In genomic region chr10:3760083-3760482, GRCh38 we compare ENCODE assay signal across 22 cellular contexts. TPM values are rescaled to one million over a fixed set of nuclear protein-coding genes. Genes with fewer than 3 reads are reported as not detected.
DNase-seq lines count a peak whose midpoint lies in the region; ATAC-seq and TF ChIP-seq lines count a peak whose summit lies in the region.
"Had no signal": no experiment of that assay in that cellular context is flagged by ENCODE, and none has a peak within 500 bp of the region (broad histone marks: within the 10 kb centered on the region; RNA-seq: fewer than 3 reads in every experiment).

No MANE protein-coding gene starts in this region.

- peaks cover 3% of the 10 kb centered on the region for H3K36me3 Mint-ChIP-seq in activated CD8-positive, alpha-beta T cell treated with anti-CD3 and anti-CD28 coated beads for 36 hours (ENCODE audit: low read depth)
- H3K36me3 Mint-ChIP-seq in activated CD8-positive, alpha-beta T cell treated with anti-CD3 and anti-CD28 coated beads, Interleukin-2, amount 10 ng/mL, durations not matched to agents 7 days and 5 days (ENCODE audit: low read depth) = peaks cover 5% of the 10 kb centered on the region
- H3K36me3 Mint-ChIP-seq in CD4-positive, CD25-positive, alpha-beta regulatory T cell = no peaks in the 10 kb centered on the region
- peaks cover 14% of the 10 kb centered on the region for H3K36me3 Mint-ChIP-seq in activated T-helper 17 cell treated with anti-CD3 and anti-CD28 coated beads, Interleukin-2, amount 50 U/mL, for 72 hours (ENCODE audit: low read depth)
- H3K36me3 Mint-ChIP-seq in naive B cell = peaks cover 4 to 17% of the 10 kb centered on the region in 2 donors
- H3K36me3 Mint-ChIP-seq: mesothelial cell of epicardium, WTC11 had no signal

- H3K4me3 ChIP-seq in CD4-positive, CD25-positive, alpha-beta regulatory T cell (ENCODE audit: low read depth, low read length) = no peak overlapping the region
- H3K4me3 ChIP-seq: HAP-1, left ventricle myocardium inferior, MG63, SJCRH30, transverse colon had no signal

- no peak for TF ChIP-seq CTCF in activated CD8-positive, alpha-beta T cell treated with anti-CD3 and anti-CD28 coated beads for 36 hours (IDR thresholded peaks at IDR 0.05)

- no peak for ATAC-seq in activated CD8-positive, alpha-beta T cell treated with anti-CD3 and anti-CD28 coated beads for 36 hours
- no peak for ATAC-seq in activated CD8-positive, alpha-beta T cell treated with anti-CD3 and anti-CD28 coated beads, Interleukin-2, amount 10 ng/mL, durations not matched to agents 7 days and 5 days
- ATAC-seq in CD4-positive, CD25-positive, alpha-beta regulatory T cell (ENCODE audit: low read depth in 2 of 2) = no peak
- ATAC-seq in activated T-helper 17 cell treated with anti-CD3 and anti-CD28 coated beads, Interleukin-2, amount 50 U/mL, for 72 hours (replicated peaks) = no peak
- ATAC-seq in naive B cell (ENCODE audit: low read depth in 2 of 2) = no peak
- ATAC-seq in HG02763 (IDR thresholded peaks at IDR 0.05; ENCODE audit: unreplicated experiment) = no peak
- ATAC-seq: activated naive CD8-positive, alpha-beta T cell treated with anti-CD3 and anti-CD28 coated beads, Interleukin-2, amount 50 U/mL, for 24 hours; naive thymus-derived CD4-positive, alpha-beta T cell; WTC11 had no signal

- peaks cover 2% of the 10 kb centered on the region for H3K27me3 Mint-ChIP-seq in activated CD8-positive, alpha-beta T cell treated with anti-CD3 and anti-CD28 coated beads for 36 hours
- no peaks in the 10 kb centered on the region for H3K27me3 Mint-ChIP-seq in activated CD8-positive, alpha-beta T cell treated with anti-CD3 and anti-CD28 coated beads, Interleukin-2, amount 10 ng/mL, durations not matched to agents 7 days and 5 days (ENCODE audit: low read depth)
- H3K27me3 Mint-ChIP-seq in CD4-positive, CD25-positive, alpha-beta regulatory T cell = no peaks in the 10 kb centered on the region
- no peaks in the 10 kb centered on the region for H3K27me3 Mint-ChIP-seq in activated T-helper 17 cell treated with anti-CD3 and anti-CD28 coated beads, Interleukin-2, amount 50 U/mL, for 72 hours
- H3K27me3 Mint-ChIP-seq in naive B cell = no peaks in the 10 kb centered on the region
- H3K27me3 Mint-ChIP-seq: activated naive CD8-positive, alpha-beta T cell treated with anti-CD3 and anti-CD28 coated beads, Interleukin-2, amount 50 U/mL, for 24 hours; naive thymus-derived CD4-positive, alpha-beta T cell had no signal

- no peak for DNase-seq in activated CD8-positive, alpha-beta T cell treated with anti-CD3 and anti-CD28 coated beads for 36 hours
- no peak for DNase-seq in activated CD8-positive, alpha-beta T cell treated with anti-CD3 and anti-CD28 coated beads, Interleukin-2, amount 10 ng/mL, durations not matched to agents 7 days and 5 days
- DNase-seq in CD4-positive, CD25-positive, alpha-beta regulatory T cell = no peak
- DNase-seq in naive B cell (no peak), COR-L47 (lab: John Stamatoyannopoulos, UW) (no peak), C1 segment of cervical spinal cord (lab: John Stamatoyannopoulos, UW) (no peak)
- DNase-seq: activated effector memory CD4-positive, alpha-beta T cell treated with Interleukin-2 at 50 U/mL for 16 hours; activated naive CD8-positive, alpha-beta T cell treated with anti-CD3 and anti-CD28 coated beads, Interleukin-2, amount 50 U/mL, for 24 hours; DND-41; KG1; left ventricle myocardium inferior; MG63; naive thymus-derived CD4-positive, alpha-beta T cell; NCI-H2029; NCI-H526 treated with DMSO at 0.1 percent for 48 hours; SJCRH30; transverse colon had no signal

- H3K4me3 Mint-ChIP-seq in activated CD8-positive, alpha-beta T cell treated with anti-CD3 and anti-CD28 coated beads for 36 hours = no peak overlapping the region
- no peak overlapping the region for H3K4me3 Mint-ChIP-seq in activated CD8-positive, alpha-beta T cell treated with anti-CD3 and anti-CD28 coated beads, Interleukin-2, amount 10 ng/mL, durations not matched to agents 7 days and 5 days
- no peak overlapping the region for H3K4me3 Mint-ChIP-seq in CD4-positive, CD25-positive, alpha-beta regulatory T cell
- H3K4me3 Mint-ChIP-seq in activated T-helper 17 cell treated with anti-CD3 and anti-CD28 coated beads, Interleukin-2, amount 50 U/mL, for 72 hours = peak overlapping the region; percentile 91
- H3K4me3 Mint-ChIP-seq in naive B cell = peak overlapping the region in 1 of 8 donors; percentile 69
- H3K4me3 Mint-ChIP-seq: activated naive CD8-positive, alpha-beta T cell treated with anti-CD3 and anti-CD28 coated beads, Interleukin-2, amount 50 U/mL, for 24 hours; mesothelial cell of epicardium; WTC11 had no signal

- CTCF ChIA-PET in activated CD8-positive, alpha-beta T cell treated with anti-CD3 and anti-CD28 coated beads for 36 hours (lab: Charles Lee) = no interaction called here
- CTCF ChIA-PET in activated CD8-positive, alpha-beta T cell treated with anti-CD3 and anti-CD28 coated beads, Interleukin-2, amount 10 ng/mL, durations not matched to agents 7 days and 5 days (lab: Charles Lee) = no interaction called here

- H3K27ac ChIP-seq in CD4-positive, CD25-positive, alpha-beta regulatory T cell (ENCODE audit: insufficient read depth, low read length, poor library complexity, severe bottlenecking) = no peak overlapping the region
- H3K27ac ChIP-seq: left ventricle myocardium inferior, SJCRH30, transverse colon had no signal

- H3K9me3 ChIP-seq in CD4-positive, CD25-positive, alpha-beta regulatory T cell (ENCODE audit: control insufficient read depth in 2 of 2, low read length in 2 of 2) = no peaks in the 10 kb centered on the region
- H3K9me3 ChIP-seq: HAP-1, left ventricle myocardium inferior, MG63, SJCRH30, transverse colon had no signal

- POLR2A ChIA-PET in activated CD8-positive, alpha-beta T cell treated with anti-CD3 and anti-CD28 coated beads for 36 hours (lab: Charles Lee) = interaction anchor here (2.2 kb wide), 1 partner anchor 25 kb away, joined by 14 read pairs; the partner anchor contains the start of gene KLF6
- POLR2A ChIA-PET in activated CD8-positive, alpha-beta T cell treated with anti-CD3 and anti-CD28 coated beads, Interleukin-2, amount 10 ng/mL, durations not matched to agents 7 days and 5 days (lab: Charles Lee) = no interaction called here

- H3K9me3 Mint-ChIP-seq in activated CD8-positive, alpha-beta T cell treated with anti-CD3 and anti-CD28 coated beads for 36 hours = peaks cover 4% of the 10 kb centered on the region
- no peaks in the 10 kb centered on the region for H3K9me3 Mint-ChIP-seq in activated CD8-positive, alpha-beta T cell treated with anti-CD3 and anti-CD28 coated beads, Interleukin-2, amount 10 ng/mL, durations not matched to agents 7 days and 5 days (ENCODE audit: insufficient read depth)
- H3K9me3 Mint-ChIP-seq in CD4-positive, CD25-positive, alpha-beta regulatory T cell = peaks cover 0 to 1% (median 0%) of the 10 kb centered on the region in 7 donors
- H3K9me3 Mint-ChIP-seq in activated T-helper 17 cell treated with anti-CD3 and anti-CD28 coated beads, Interleukin-2, amount 50 U/mL, for 72 hours = peaks cover 3% of the 10 kb centered on the region
- H3K9me3 Mint-ChIP-seq in naive B cell = peaks cover 5 to 24% (median 11%) of the 10 kb centered on the region in 7 donors
- H3K9me3 Mint-ChIP-seq: activated naive CD8-positive, alpha-beta T cell treated with anti-CD3 and anti-CD28 coated beads, Interleukin-2, amount 50 U/mL, for 24 hours; mesothelial cell of epicardium; WTC11 had no signal

- H3K27ac Mint-ChIP-seq in activated CD8-positive, alpha-beta T cell treated with anti-CD3 and anti-CD28 coated beads for 36 hours = peak overlapping the region; percentile 47
- H3K27ac Mint-ChIP-seq in activated CD8-positive, alpha-beta T cell treated with anti-CD3 and anti-CD28 coated beads, Interleukin-2, amount 10 ng/mL, durations not matched to agents 7 days and 5 days = no peak overlapping the region
- H3K27ac Mint-ChIP-seq in CD4-positive, CD25-positive, alpha-beta regulatory T cell = peak overlapping the region in 2 of 3 donors; percentile 88 to 96
- H3K27ac Mint-ChIP-seq in activated T-helper 17 cell treated with anti-CD3 and anti-CD28 coated beads, Interleukin-2, amount 50 U/mL, for 72 hours = peak overlapping the region; percentile 100
- peak overlapping the region in 5 of 6 donors; percentile 24 to 96 (median 94) for H3K27ac Mint-ChIP-seq in naive B cell
- H3K27ac Mint-ChIP-seq: mesothelial cell of epicardium, WTC11 had no signal

- H3K36me3 ChIP-seq in CD4-positive, CD25-positive, alpha-beta regulatory T cell (ENCODE audit: control insufficient read depth, insufficient read depth, low read length) = no peaks in the 10 kb centered on the region
- H3K36me3 ChIP-seq: HAP-1, left ventricle myocardium inferior, MG63, SJCRH30, transverse colon had no signal

- H3K4me1 ChIP-seq in CD4-positive, CD25-positive, alpha-beta regulatory T cell (ENCODE audit: control insufficient read depth, insufficient read depth, low read length, poor library complexity, severe bottlenecking) = peaks cover 83% of the 10 kb centered on the region
- H3K4me1 ChIP-seq: HAP-1, SJCRH30 had no signal

- intact Hi-C loops in activated CD8-positive, alpha-beta T cell treated with anti-CD3 and anti-CD28 coated beads for 36 hours (cut with micrococcal nuclease) = no loop called here

- H3K4me1 Mint-ChIP-seq in activated CD8-positive, alpha-beta T cell treated with anti-CD3 and anti-CD28 coated beads for 36 hours (ENCODE audit: low read depth) = peaks cover 95% of the 10 kb centered on the region
- H3K4me1 Mint-ChIP-seq in activated CD8-positive, alpha-beta T cell treated with anti-CD3 and anti-CD28 coated beads, Interleukin-2, amount 10 ng/mL, durations not matched to agents 7 days and 5 days (ENCODE audit: low read depth) = peaks cover 91% of the 10 kb centered on the region
- peaks cover 44 to 90% (median 68%) of the 10 kb centered on the region in 4 donors for H3K4me1 Mint-ChIP-seq in CD4-positive, CD25-positive, alpha-beta regulatory T cell
- peaks cover 54% of the 10 kb centered on the region for H3K4me1 Mint-ChIP-seq in activated T-helper 17 cell treated with anti-CD3 and anti-CD28 coated beads, Interleukin-2, amount 50 U/mL, for 72 hours
- H3K4me1 Mint-ChIP-seq in naive B cell = peaks cover 42 to 83% (median 65%) of the 10 kb centered on the region in 3 donors

- H3K27me3 ChIP-seq in CD4-positive, CD25-positive, alpha-beta regulatory T cell (ENCODE audit: control insufficient read depth, insufficient read depth, low read length) = no peaks in the 10 kb centered on the region
- H3K27me3 ChIP-seq: MG63, SJCRH30, transverse colon had no signal

RNA-seq across cellular contexts. Expression of gene KLF6, which starts 24.9 kb away (rescaled TPM):
- 100 to 1,000 TPM; 116 to 120 TPM for total RNA-seq in activated CD8-positive, alpha-beta T cell treated with anti-CD3 and anti-CD28 coated beads for 36 hours
- total RNA-seq in activated CD8-positive, alpha-beta T cell treated with anti-CD3 and anti-CD28 coated beads, Interleukin-2, amount 10 ng/mL, durations not matched to agents 7 days and 5 days = 100 to 1,000 TPM; 208 to 215 TPM
- 1,887 TPM for total RNA-seq in CD4-positive, CD25-positive, alpha-beta regulatory T cell
- 100 to 1,000 TPM; 630 to 812 (median 656) TPM for polyA plus RNA-seq in CD4-positive, CD25-positive, alpha-beta regulatory T cell
- 100 to 1,000 TPM; 163 to 201 TPM for total RNA-seq in activated T-helper 17 cell treated with anti-CD3 and anti-CD28 coated beads, Interleukin-2, amount 50 U/mL, for 72 hours
- polyA plus RNA-seq in naive B cell (ENCODE audit: low read depth in 6 of 6) = 1,000 to 10,000 TPM in 1 of 6 donors, 100 to 1,000 TPM in 5; 316 to 1,111 (median 647) TPM
